8 cellular contexts compared by ENCODE assay signal in genomic region chr16:79599837-79600635, GRCh38. TPM values are rescaled to one million over a fixed set of nuclear protein-coding genes. Genes with fewer than 3 reads are reported as not detected.
DNase-seq lines count a peak whose midpoint lies in the region; ATAC-seq and TF ChIP-seq lines count a peak whose summit lies in the region.

No MANE protein-coding gene starts in this region.

- peak overlapping the region; percentile 53 to 58 for H3K4me3 ChIP-seq in cardiac fibroblast (replicated peaks in 1 of 2; ENCODE audit: low read depth in 2 of 2, low read length in 2 of 2)
- peak overlapping the region; percentile 58 to 77 (median 66) for H3K4me3 ChIP-seq in skin epidermis

- H3K9me3 Mint-ChIP-seq in immature natural killer cell: no peaks in the 10 kb centered on the region

- H3K4me3 Mint-ChIP-seq in immature natural killer cell: peak overlapping the region; percentile 93 to 98 (median 95)

- DNase-seq in DMS53 (lab: John Stamatoyannopoulos, UW) (peak; percentile 86), SW480 (ENCODE audit: low spot score) (peak; percentile 62), cardiac fibroblast (ENCODE audit: low read depth in 2 of 2) (peak in 1 of 2 donors; percentile 48), immature natural killer cell (no peak)

- peaks cover 41 to 44% of the 10 kb centered on the region in 2 donors for H3K4me1 Mint-ChIP-seq in immature natural killer cell

- peak overlapping the region; percentile 76 to 97 (median 94) for H3K27ac ChIP-seq in skin epidermis

- peaks cover 6 to 29% (median 21%) of the 10 kb centered on the region in 3 donors for H3K27me3 Mint-ChIP-seq in immature natural killer cell (ENCODE audit: low read depth in 3 of 3)

- H3K36me3 Mint-ChIP-seq in immature natural killer cell: no peaks in the 10 kb centered on the region

- no peak for TF ChIP-seq CTCF in cardiac fibroblast (IDR thresholded peaks at IDR 0.05; ENCODE audit: low read depth, low read length)

- peak overlapping the region; percentile 86 to 95 (median 95) for H3K27ac Mint-ChIP-seq in immature natural killer cell

- ATAC-seq in HG03521 (IDR thresholded peaks at IDR 0.05; ENCODE audit: unreplicated experiment) (peak; percentile 44), HG02759 (IDR thresholded peaks at IDR 0.05; ENCODE audit: unreplicated experiment) (no peak), HG03095 (IDR thresholded peaks at IDR 0.05; ENCODE audit: unreplicated experiment) (no peak)

RNA-seq across cellular contexts. Expression of gene MAF, which starts 0.5 kb away (rescaled TPM):
- polyA plus RNA-seq in immature natural killer cell: 1 to 10 TPM in 1 of 3 donors, under 1 TPM in 2; 0.93 to 1.9 (median 0.96) TPM

Comparison
In these comparisons a context has a peak if more than half of its experiments do, and no peak if none do; other contexts are left out.
1. DNase-seq: peak in DMS53 (single experiment) and SW480 (single experiment); none in immature natural killer cell (0 of 3).